ENCODE assay signal across 1 cellular context in the genomic region with DNA sequence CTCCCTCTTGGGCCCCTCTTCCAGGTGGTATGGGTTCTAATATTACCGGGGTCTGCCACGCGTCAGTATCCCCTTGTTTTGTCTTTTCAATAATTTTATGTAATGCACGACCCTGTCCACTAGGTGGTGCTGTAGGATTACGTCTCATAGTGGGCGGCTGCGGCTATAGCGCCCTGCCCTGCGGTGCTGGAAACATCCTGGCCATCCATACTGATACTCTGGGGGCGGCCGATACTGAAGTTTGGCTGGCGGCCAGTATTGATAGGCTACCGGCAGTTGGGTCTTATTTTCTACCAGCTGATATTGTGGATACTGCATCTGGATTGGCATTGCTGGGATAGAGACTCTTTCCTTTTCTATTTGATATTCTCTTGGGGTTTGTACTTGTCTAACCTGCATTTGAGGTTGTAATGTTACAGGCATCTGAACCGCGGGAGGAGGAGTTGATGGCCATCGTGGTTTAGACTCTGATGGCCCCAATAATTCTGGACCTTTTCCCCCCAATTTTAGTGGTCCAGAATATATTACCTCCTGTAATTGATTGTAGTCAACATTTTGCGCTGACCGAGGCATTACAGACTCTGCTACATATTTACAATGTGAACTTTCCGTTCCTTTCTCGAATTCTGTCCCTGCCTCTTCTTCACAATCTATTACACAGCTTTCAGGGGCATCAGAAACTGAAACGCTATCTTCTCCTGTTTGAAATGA.
A peak's percentile ranks its signal among the peaks of the same experiment; 100 is the strongest.
TF ChIP-seq lines count a peak whose summit lies in the region.

No MANE protein-coding gene starts in this region.

TF ChIP-seq in HepG2, 621 proteins besides CTCF, POLR2A, EP300 and RAD21 (continued from another document and continues in another):
- TF ChIP-seq, protein P1, sequence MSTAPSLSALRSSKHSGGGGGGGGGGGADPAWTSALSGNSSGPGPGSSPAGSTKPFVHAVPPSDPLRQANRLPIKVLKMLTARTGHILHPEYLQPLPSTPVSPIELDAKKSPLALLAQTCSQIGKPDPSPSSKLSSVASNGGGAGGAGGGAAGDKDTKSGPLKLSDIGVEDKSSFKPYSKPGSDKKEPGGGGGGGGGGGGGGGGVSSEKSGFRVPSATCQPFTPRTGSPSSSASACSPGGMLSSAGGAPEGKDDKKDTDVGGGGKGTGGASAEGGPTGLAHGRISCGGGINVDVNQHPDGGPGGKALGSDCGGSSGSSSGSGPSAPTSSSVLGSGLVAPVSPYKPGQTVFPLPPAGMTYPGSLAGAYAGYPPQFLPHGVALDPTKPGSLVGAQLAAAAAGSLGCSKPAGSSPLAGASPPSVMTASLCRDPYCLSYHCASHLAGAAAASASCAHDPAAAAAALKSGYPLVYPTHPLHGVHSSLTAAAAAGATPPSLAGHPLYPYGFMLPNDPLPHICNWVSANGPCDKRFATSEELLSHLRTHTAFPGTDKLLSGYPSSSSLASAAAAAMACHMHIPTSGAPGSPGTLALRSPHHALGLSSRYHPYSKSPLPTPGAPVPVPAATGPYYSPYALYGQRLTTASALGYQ (CRISPR knock-in tag; IDR thresholded peaks at IDR 0.05), result no peak
- TF ChIP-seq PRPF4 (IDR thresholded peaks at IDR 0.05; ENCODE audit: low read depth, low read length, poor library complexity, severe bottlenecking), result no peak
- TF ChIP-seq, protein P2, sequence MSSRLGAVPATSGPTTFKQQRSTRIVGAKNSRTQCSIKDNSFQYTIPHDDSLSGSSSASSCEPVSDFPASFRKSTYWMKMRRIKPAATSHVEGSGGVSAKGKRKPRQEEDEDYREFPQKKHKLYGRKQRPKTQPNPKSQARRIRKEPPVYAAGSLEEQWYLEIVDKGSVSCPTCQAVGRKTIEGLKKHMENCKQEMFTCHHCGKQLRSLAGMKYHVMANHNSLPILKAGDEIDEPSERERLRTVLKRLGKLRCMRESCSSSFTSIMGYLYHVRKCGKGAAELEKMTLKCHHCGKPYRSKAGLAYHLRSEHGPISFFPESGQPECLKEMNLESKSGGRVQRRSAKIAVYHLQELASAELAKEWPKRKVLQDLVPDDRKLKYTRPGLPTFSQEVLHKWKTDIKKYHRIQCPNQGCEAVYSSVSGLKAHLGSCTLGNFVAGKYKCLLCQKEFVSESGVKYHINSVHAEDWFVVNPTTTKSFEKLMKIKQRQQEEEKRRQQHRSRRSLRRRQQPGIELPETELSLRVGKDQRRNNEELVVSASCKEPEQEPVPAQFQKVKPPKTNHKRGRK (CRISPR knock-in tag; IDR thresholded peaks at IDR 0.05), result no peak
- TF ChIP-seq ZNF546 (CRISPR knock-in tag; conservative IDR thresholded peaks at IDR 0.05), result no peak; the same call in 1 of the 2 replicates
- TF ChIP-seq HDAC2 (CRISPR knock-in tag; IDR thresholded peaks at IDR 0.05), result peak; percentile 25; the same call in 1 of the 2 replicates
- TF ChIP-seq CHD4 (IDR thresholded peaks at IDR 0.05; ENCODE audit: borderline replicate concordance, low read length), result no peak
- TF ChIP-seq ZNF558 (CRISPR knock-in tag; IDR thresholded peaks at IDR 0.05; ENCODE audit: borderline replicate concordance), result no peak; the same call in 1 of the 2 replicates
- TF ChIP-seq MAFF (IDR thresholded peaks at IDR 0.05; ENCODE audit: low read depth, low read length), result no peak
- TF ChIP-seq NPAS2 (CRISPR knock-in tag; IDR thresholded peaks at IDR 0.05; ENCODE audit: borderline replicate concordance), result no peak
- TF ChIP-seq ARNT2 (CRISPR knock-in tag; IDR thresholded peaks at IDR 0.05; ENCODE audit: low read depth), result no peak
- no peak for TF ChIP-seq NRL (CRISPR knock-in tag; IDR thresholded peaks at IDR 0.05; ENCODE audit: borderline replicate concordance)
- TF ChIP-seq, protein P3, sequence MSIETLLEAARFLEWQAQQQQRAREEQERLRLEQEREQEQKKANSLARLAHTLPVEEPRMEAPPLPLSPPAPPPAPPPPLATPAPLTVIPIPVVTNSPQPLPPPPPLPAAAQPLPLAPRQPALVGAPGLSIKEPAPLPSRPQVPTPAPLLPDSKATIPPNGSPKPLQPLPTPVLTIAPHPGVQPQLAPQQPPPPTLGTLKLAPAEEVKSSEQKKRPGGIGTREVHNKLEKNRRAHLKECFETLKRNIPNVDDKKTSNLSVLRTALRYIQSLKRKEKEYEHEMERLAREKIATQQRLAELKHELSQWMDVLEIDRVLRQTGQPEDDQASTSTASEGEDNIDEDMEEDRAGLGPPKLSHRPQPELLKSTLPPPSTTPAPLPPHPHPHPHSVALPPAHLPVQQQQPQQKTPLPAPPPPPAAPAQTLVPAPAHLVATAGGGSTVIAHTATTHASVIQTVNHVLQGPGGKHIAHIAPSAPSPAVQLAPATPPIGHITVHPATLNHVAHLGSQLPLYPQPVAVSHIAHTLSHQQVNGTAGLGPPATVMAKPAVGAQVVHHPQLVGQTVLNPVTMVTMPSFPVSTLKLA (IDR thresholded peaks at IDR 0.05), result no peak
- no peak for TF ChIP-seq ZNF761 (CRISPR knock-in tag; conservative IDR thresholded peaks at IDR 0.05)
- TF ChIP-seq, protein P4, sequence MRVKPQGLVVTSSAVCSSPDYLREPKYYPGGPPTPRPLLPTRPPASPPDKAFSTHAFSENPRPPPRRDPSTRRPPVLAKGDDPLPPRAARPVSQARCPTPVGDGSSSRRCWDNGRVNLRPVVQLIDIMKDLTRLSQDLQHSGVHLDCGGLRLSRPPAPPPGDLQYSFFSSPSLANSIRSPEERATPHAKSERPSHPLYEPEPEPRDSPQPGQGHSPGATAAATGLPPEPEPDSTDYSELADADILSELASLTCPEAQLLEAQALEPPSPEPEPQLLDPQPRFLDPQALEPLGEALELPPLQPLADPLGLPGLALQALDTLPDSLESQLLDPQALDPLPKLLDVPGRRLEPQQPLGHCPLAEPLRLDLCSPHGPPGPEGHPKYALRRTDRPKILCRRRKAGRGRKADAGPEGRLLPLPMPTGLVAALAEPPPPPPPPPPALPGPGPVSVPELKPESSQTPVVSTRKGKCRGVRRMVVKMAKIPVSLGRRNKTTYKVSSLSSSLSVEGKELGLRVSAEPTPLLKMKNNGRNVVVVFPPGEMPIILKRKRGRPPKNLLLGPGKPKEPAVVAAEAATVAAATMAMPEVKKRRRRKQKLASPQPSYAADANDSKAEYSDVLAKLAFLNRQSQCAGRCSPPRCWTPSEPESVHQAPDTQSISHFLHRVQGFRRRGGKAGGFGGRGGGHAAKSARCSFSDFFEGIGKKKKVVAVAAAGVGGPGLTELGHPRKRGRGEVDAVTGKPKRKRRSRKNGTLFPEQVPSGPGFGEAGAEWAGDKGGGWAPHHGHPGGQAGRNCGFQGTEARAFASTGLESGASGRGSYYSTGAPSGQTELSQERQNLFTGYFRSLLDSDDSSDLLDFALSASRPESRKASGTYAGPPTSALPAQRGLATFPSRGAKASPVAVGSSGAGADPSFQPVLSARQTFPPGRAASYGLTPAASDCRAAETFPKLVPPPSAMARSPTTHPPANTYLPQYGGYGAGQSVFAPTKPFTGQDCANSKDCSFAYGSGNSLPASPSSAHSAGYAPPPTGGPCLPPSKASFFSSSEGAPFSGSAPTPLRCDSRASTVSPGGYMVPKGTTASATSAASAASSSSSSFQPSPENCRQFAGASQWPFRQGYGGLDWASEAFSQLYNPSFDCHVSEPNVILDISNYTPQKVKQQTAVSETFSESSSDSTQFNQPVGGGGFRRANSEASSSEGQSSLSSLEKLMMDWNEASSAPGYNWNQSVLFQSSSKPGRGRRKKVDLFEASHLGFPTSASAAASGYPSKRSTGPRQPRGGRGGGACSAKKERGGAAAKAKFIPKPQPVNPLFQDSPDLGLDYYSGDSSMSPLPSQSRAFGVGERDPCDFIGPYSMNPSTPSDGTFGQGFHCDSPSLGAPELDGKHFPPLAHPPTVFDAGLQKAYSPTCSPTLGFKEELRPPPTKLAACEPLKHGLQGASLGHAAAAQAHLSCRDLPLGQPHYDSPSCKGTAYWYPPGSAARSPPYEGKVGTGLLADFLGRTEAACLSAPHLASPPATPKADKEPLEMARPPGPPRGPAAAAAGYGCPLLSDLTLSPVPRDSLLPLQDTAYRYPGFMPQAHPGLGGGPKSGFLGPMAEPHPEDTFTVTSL (CRISPR knock-in tag; IDR thresholded peaks at IDR 0.05; ENCODE audit: borderline replicate concordance), result no peak
- TF ChIP-seq RBM39 (IDR thresholded peaks at IDR 0.05; ENCODE audit: low read depth, low read length, poor library complexity, severe bottlenecking), result no peak
- TF ChIP-seq TGIF2 (CRISPR knock-in tag; IDR thresholded peaks at IDR 0.05), result no peak
- no peak for TF ChIP-seq MXD4 (CRISPR knock-in tag; IDR thresholded peaks at IDR 0.05)
- TF ChIP-seq SYNCRIP (IDR thresholded peaks at IDR 0.05; ENCODE audit: insufficient read depth, low read depth, low read length), result no peak
- no peak for TF ChIP-seq ZNF776 (CRISPR knock-in tag; IDR thresholded peaks at IDR 0.05)
- TF ChIP-seq IRX3 (CRISPR knock-in tag; IDR thresholded peaks at IDR 0.05; ENCODE audit: borderline replicate concordance, low read depth), result no peak
- peak; percentile 81; the same call in 1 of the 2 replicates for TF ChIP-seq ZBTB7B (CRISPR knock-in tag; IDR thresholded peaks at IDR 0.05)
- no peak for TF ChIP-seq GMEB1 (CRISPR knock-in tag; IDR thresholded peaks at IDR 0.05; ENCODE audit: borderline replicate concordance)
- TF ChIP-seq TMF1 (CRISPR knock-in tag; IDR thresholded peaks at IDR 0.05; ENCODE audit: low read depth), result no peak
- no peak for TF ChIP-seq GPN1 (CRISPR knock-in tag; IDR thresholded peaks at IDR 0.05; ENCODE audit: borderline replicate concordance)
- no peak for TF ChIP-seq ZFP37 (CRISPR knock-in tag; IDR thresholded peaks at IDR 0.05; ENCODE audit: borderline replicate concordance)
- TF ChIP-seq TCF7L2 (IDR thresholded peaks at IDR 0.05; ENCODE audit: low read depth, low read length), result no peak
- TF ChIP-seq DPF2 (CRISPR knock-in tag; IDR thresholded peaks at IDR 0.05; ENCODE audit: borderline replicate concordance, low read depth), result no peak
- no peak for TF ChIP-seq ZFAT (CRISPR knock-in tag; conservative IDR thresholded peaks at IDR 0.05)
- no peak for TF ChIP-seq KAT2B (IDR thresholded peaks at IDR 0.05; ENCODE audit: borderline replicate concordance, low read depth, low read length)
- TF ChIP-seq ZNF446 (CRISPR knock-in tag; IDR thresholded peaks at IDR 0.05), result no peak
- no peak for TF ChIP-seq TBX3 (IDR thresholded peaks at IDR 0.05; ENCODE audit: borderline replicate concordance)
- TF ChIP-seq ZNF557 (CRISPR knock-in tag; IDR thresholded peaks at IDR 0.05), result no peak
- no peak for TF ChIP-seq ZBTB25 (CRISPR knock-in tag; IDR thresholded peaks at IDR 0.05)
- TF ChIP-seq RXRA (CRISPR knock-in tag; IDR thresholded peaks at IDR 0.05), result no peak
- TF ChIP-seq SMAD9 (CRISPR knock-in tag; IDR thresholded peaks at IDR 0.05), result no peak
- TF ChIP-seq ZIK1 (CRISPR knock-in tag; IDR thresholded peaks at IDR 0.05; ENCODE audit: borderline replicate concordance, low read depth), result no peak
- TF ChIP-seq PTBP1 (IDR thresholded peaks at IDR 0.05; ENCODE audit: low read depth, low read length, poor library complexity, severe bottlenecking), result no peak
- TF ChIP-seq, protein P5, sequence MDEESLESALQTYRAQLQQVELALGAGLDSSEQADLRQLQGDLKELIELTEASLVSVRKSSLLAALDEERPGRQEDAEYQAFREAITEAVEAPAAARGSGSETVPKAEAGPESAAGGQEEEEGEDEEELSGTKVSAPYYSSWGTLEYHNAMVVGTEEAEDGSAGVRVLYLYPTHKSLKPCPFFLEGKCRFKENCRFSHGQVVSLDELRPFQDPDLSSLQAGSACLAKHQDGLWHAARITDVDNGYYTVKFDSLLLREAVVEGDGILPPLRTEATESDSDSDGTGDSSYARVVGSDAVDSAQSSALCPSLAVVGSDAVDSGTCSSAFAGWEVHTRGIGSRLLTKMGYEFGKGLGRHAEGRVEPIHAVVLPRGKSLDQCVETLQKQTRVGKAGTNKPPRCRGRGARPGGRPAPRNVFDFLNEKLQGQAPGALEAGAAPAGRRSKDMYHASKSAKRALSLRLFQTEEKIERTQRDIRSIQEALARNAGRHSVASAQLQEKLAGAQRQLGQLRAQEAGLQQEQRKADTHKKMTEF (CRISPR knock-in tag; IDR thresholded peaks at IDR 0.05), result no peak
- no peak for TF ChIP-seq SMARCE1 (IDR thresholded peaks at IDR 0.05; ENCODE audit: borderline replicate concordance)
- no peak for TF ChIP-seq NBN (conservative IDR thresholded peaks at IDR 0.05)
- no peak for TF ChIP-seq PPARG (CRISPR knock-in tag; conservative IDR thresholded peaks at IDR 0.05)
- TF ChIP-seq, protein P6, sequence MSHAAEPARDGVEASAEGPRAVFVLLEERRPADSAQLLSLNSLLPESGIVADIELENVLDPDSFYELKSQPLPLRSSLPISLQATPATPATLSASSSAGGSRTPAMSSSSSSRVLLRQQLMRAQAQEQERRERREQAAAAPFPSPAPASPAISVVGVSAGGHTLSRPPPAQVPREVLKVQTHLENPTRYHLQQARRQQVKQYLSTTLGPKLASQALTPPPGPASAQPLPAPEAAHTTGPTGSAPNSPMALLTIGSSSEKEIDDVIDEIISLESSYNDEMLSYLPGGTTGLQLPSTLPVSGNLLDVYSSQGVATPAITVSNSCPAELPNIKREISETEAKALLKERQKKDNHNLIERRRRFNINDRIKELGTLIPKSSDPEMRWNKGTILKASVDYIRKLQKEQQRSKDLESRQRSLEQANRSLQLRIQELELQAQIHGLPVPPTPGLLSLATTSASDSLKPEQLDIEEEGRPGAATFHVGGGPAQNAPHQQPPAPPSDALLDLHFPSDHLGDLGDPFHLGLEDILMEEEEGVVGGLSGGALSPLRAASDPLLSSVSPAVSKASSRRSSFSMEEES (CRISPR knock-in tag; IDR thresholded peaks at IDR 0.05), result no peak
- TF ChIP-seq, protein P7, sequence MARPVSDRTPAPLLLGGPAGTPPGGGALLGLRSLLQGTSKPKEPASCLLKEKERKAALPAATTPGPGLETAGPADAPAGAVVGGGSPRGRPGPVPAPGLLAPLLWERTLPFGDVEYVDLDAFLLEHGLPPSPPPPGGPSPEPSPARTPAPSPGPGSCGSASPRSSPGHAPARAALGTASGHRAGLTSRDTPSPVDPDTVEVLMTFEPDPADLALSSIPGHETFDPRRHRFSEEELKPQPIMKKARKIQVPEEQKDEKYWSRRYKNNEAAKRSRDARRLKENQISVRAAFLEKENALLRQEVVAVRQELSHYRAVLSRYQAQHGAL (CRISPR knock-in tag; IDR thresholded peaks at IDR 0.05; ENCODE audit: not compliant biosample characterization), result no peak
